In the genomic region with DNA sequence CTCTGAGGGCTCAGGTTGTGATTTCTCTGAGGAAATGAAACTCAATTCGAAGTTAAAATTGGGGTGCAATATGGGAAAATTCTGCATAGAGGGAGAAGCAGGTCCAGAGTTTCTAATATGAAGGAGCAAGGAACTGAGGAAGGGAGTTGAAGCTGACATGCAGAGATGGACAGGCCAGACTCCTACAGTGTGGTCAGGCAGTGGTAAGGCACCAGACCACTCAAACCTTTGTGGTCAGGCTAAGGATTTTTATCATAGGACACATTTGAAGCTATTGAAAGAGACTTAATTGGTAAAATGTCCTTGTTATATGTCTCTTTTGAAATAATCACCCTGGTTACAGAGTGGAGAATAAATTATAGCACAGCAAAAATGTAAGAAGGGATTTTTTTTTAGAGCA, we compare ENCODE assay signal across 20 cellular contexts.
"Had no signal": no experiment of that assay in that cellular context is flagged by ENCODE, and none has a peak within 500 bp of the region (broad histone marks: within the 10 kb centered on the region; RNA-seq: fewer than 3 reads in every experiment).

No MANE protein-coding gene starts in this region.

- H3K4me3 ChIP-seq: colonic mucosa, heart left ventricle, mucosa of descending colon, psoas muscle, skin epidermis, stomach, thoracic aorta had no signal

- H3K27me3 ChIP-seq: colonic mucosa, foreskin keratinocyte, heart left ventricle, stomach had no signal

- H3K4me1 ChIP-seq: colonic mucosa, foreskin keratinocyte, heart left ventricle, psoas muscle, stomach had no signal

- H3K27me3 Mint-ChIP-seq: natural killer cell treated with Interleukin-12 subunit alpha and Interleukin-12 subunit beta and Interleukin-15 and Interleukin-18, amount 100 ng/mL, for 72 hours had no signal

- H3K4me3 Mint-ChIP-seq: endodermal cell; natural killer cell treated with Interleukin-12 subunit alpha and Interleukin-12 subunit beta and Interleukin-15 and Interleukin-18, amount 100 ng/mL, for 72 hours had no signal

- H3K27ac ChIP-seq: colonic mucosa, foreskin keratinocyte, heart left ventricle, psoas muscle, skin epidermis, stomach, thoracic aorta had no signal

- H3K9me3 ChIP-seq: colonic mucosa, heart left ventricle, psoas muscle, stomach, thoracic aorta had no signal

- ATAC-seq: foreskin keratinocyte; heart left ventricle; mucosa of descending colon; natural killer cell treated with Interleukin-12 subunit alpha and Interleukin-12 subunit beta and Interleukin-15 and Interleukin-18, amount 100 ng/mL, for 72 hours; psoas muscle; sciatic nerve had no signal

- DNase-seq: colonic mucosa; dermis blood vessel endothelial cell; endodermal cell; erythroblast; foreskin keratinocyte; heart left ventricle; hippocampal formation; kidney glomerular epithelial cell; mucosa of descending colon; occipital lobe; psoas muscle; stimulated activated CD4-positive, alpha-beta T cell treated with anti-CD3 and anti-CD28 coated beads, Interleukin-12 subunit alpha, Interleukin-12 subunit beta, amount 100 ng/mL, for 4 hours; stimulated activated naive CD4-positive, alpha-beta T cell; stomach; substantia nigra; trophoblast cell had no signal

- H3K27ac Mint-ChIP-seq: endodermal cell; natural killer cell treated with Interleukin-12 subunit alpha and Interleukin-12 subunit beta and Interleukin-15 and Interleukin-18, amount 100 ng/mL, for 72 hours had no signal

- H3K36me3 ChIP-seq: colonic mucosa, heart left ventricle, stomach, thoracic aorta had no signal
